11 cellular contexts compared by ENCODE assay signal in genomic region chr2:157418215-157418614, GRCh38. TPM values are rescaled to one million over a fixed set of nuclear protein-coding genes. Genes with fewer than 3 reads are reported as not detected.
DNase-seq lines count a peak whose midpoint lies in the region; ATAC-seq and TF ChIP-seq lines count a peak whose summit lies in the region.
"Had no signal": no experiment of that assay in that cellular context is flagged by ENCODE, and none has a peak within 500 bp of the region (broad histone marks: within the 10 kb centered on the region; RNA-seq: fewer than 3 reads in every experiment).

No MANE protein-coding gene starts in this region.

- H3K27ac ChIP-seq in CD8-positive, alpha-beta T cell (ENCODE audit: low read depth, low read length) = peak overlapping the region; percentile 66
- H3K27ac ChIP-seq: SK-N-MC had no signal

- H3K27me3 Mint-ChIP-seq in CD8-positive, alpha-beta T cell (ENCODE audit: low read depth) = no peaks in the 10 kb centered on the region
- H3K27me3 Mint-ChIP-seq in activated T-cell treated with anti-CD3 and anti-CD28 coated beads, Interleukin-2, amount 50 U/mL, for 4 hours (ENCODE audit: low read depth) = no peaks in the 10 kb centered on the region
- H3K27me3 Mint-ChIP-seq in naive B cell = no peaks in the 10 kb centered on the region
- H3K27me3 Mint-ChIP-seq in mesothelial cell of epicardium (ENCODE audit: low read depth) = peaks cover 4% of the 10 kb centered on the region

- H3K36me3 ChIP-seq in CD8-positive, alpha-beta T cell (ENCODE audit: insufficient read depth, low read length) = peaks cover 67% of the 10 kb centered on the region

- H3K4me3 ChIP-seq in CD8-positive, alpha-beta T cell (ENCODE audit: low read depth, low read length) = no peak overlapping the region
- H3K4me3 ChIP-seq: SK-N-MC had no signal

- peaks cover 7% of the 10 kb centered on the region for H3K9me3 Mint-ChIP-seq in CD8-positive, alpha-beta T cell
- H3K9me3 Mint-ChIP-seq in activated T-cell treated with anti-CD3 and anti-CD28 coated beads, Interleukin-2, amount 50 U/mL, for 4 hours = peaks cover 4% of the 10 kb centered on the region
- H3K9me3 Mint-ChIP-seq in naive B cell (peaks cover 0 to 6% (median 0%) of the 10 kb centered on the region in 7 donors), mesothelial cell of epicardium (peaks cover 5% of the 10 kb centered on the region)

- no peaks in the 10 kb centered on the region for H3K27me3 ChIP-seq in CD8-positive, alpha-beta T cell (ENCODE audit: insufficient read depth, low read length)

- H3K4me1 Mint-ChIP-seq in CD8-positive, alpha-beta T cell (ENCODE audit: low read depth) = peaks cover 84% of the 10 kb centered on the region
- H3K4me1 Mint-ChIP-seq in activated T-cell treated with anti-CD3 and anti-CD28 coated beads, Interleukin-2, amount 50 U/mL, for 4 hours (ENCODE audit: low read depth) = peaks cover 89% of the 10 kb centered on the region
- H3K4me1 Mint-ChIP-seq in naive B cell (peaks cover 57 to 83% (median 74%) of the 10 kb centered on the region in 3 donors), mesothelial cell of epicardium (no peaks in the 10 kb centered on the region)

- TF ChIP-seq CTCF in CD8-positive, alpha-beta T cell (IDR thresholded peaks at IDR 0.05) = no peak
- TF ChIP-seq CTCF in GM10266 (IDR thresholded peaks at IDR 0.05; ENCODE audit: control insufficient read depth, insufficient read depth, low read depth, missing control alignments) = no peak
- no peak for TF ChIP-seq CTCF in mesothelial cell of epicardium (IDR thresholded peaks at IDR 0.05; ENCODE audit: unreplicated experiment)

- peak in 2 of 7 experiments; percentile 40 to 52 for DNase-seq in CD8-positive, alpha-beta T cell
- DNase-seq in Kasumi-1 (lab: John Stamatoyannopoulos, UW) (peak; percentile 90 to 93), naive B cell (peak; percentile 71), GM10266 (ENCODE audit: extremely low spot score) (no peak), DMS114 treated with DMSO at 0.1 percent for 48 hours (lab: John Stamatoyannopoulos, UW; ENCODE audit: unreplicated experiment) (no peak), mesothelial cell of epicardium (ENCODE audit: low spot score in 2 of 2, unreplicated experiment in 2 of 2) (no peak)
- DNase-seq in activated T-cell treated with anti-CD3 and anti-CD28 coated beads, Interleukin-2, amount 50 U/mL, for 4 hours = no peak
- DNase-seq: NCI-H1105, NCI-H526 had no signal

- H3K4me1 ChIP-seq in CD8-positive, alpha-beta T cell (ENCODE audit: insufficient read depth, low read length) = peaks cover 87% of the 10 kb centered on the region

- ATAC-seq in CD8-positive, alpha-beta T cell = peak; percentile 52
- ATAC-seq in activated T-cell treated with anti-CD3 and anti-CD28 coated beads, Interleukin-2, amount 50 U/mL, for 4 hours = no peak
- ATAC-seq in naive B cell (ENCODE audit: low read depth in 2 of 2) = peak; percentile 48 to 52
- ATAC-seq in GM21786 (IDR thresholded peaks at IDR 0.05; ENCODE audit: unreplicated experiment) = no peak

- peak overlapping the region; percentile 71 for H3K4me3 Mint-ChIP-seq in CD8-positive, alpha-beta T cell
- peak overlapping the region; percentile 78 for H3K4me3 Mint-ChIP-seq in activated T-cell treated with anti-CD3 and anti-CD28 coated beads, Interleukin-2, amount 50 U/mL, for 4 hours
- H3K4me3 Mint-ChIP-seq in naive B cell = peak overlapping the region; percentile 62 to 89 (median 77)
- H3K4me3 Mint-ChIP-seq in mesothelial cell of epicardium = no peak overlapping the region

- H3K27ac Mint-ChIP-seq in CD8-positive, alpha-beta T cell = peak overlapping the region; percentile 97
- peak overlapping the region; percentile 95 to 99 (median 97) for H3K27ac Mint-ChIP-seq in naive B cell
- no peak overlapping the region for H3K27ac Mint-ChIP-seq in mesothelial cell of epicardium

- CTCF ChIA-PET in CD8-positive, alpha-beta T cell (lab: Charles Lee) = interaction anchor here (0.6 to 3.8 kb wide), 10 partner anchors 10 to 90 kb away, joined by 3 to 25 read pairs (median 5); no protein-coding TSS in a partner anchor

- POLR2A ChIA-PET in CD8-positive, alpha-beta T cell (lab: Charles Lee) = interaction anchor here (0.6 to 7.4 kb wide), 18 partner anchors 8 to 784 kb away, joined by 3 to 105 read pairs (median 5); partner anchors contain the start of gene CYTIP

- H3K9me3 ChIP-seq in CD8-positive, alpha-beta T cell (ENCODE audit: low read length) = no peaks in the 10 kb centered on the region

- intact Hi-C loops in CD8-positive, alpha-beta T cell (cut with DNase I, micrococcal nuclease) = loop anchor here (1.0 to 10.0 kb wide), 6 partner anchors 8 to 1083 kb away; partner anchors contain the start of gene NR4A2 (in 1 of the 2)

- H3K36me3 Mint-ChIP-seq in CD8-positive, alpha-beta T cell = peaks cover 84% of the 10 kb centered on the region
- peaks cover 74% of the 10 kb centered on the region for H3K36me3 Mint-ChIP-seq in activated T-cell treated with anti-CD3 and anti-CD28 coated beads, Interleukin-2, amount 50 U/mL, for 4 hours (ENCODE audit: insufficient read depth)
- H3K36me3 Mint-ChIP-seq in naive B cell (peaks cover 51 to 56% of the 10 kb centered on the region in 2 donors), mesothelial cell of epicardium (no peaks in the 10 kb centered on the region)

RNA-seq across cellular contexts. Expression of gene CYTIP, which starts 25.7 kb away (rescaled TPM):
- total RNA-seq in CD8-positive, alpha-beta T cell = 100 to 1,000 TPM; 425 to 430 TPM
- 100 to 1,000 TPM; 183 to 207 (median 195) TPM for total RNA-seq in activated T-cell treated with anti-CD3 and anti-CD28 coated beads, Interleukin-2, amount 50 U/mL, for 4 hours
- 100 to 1,000 TPM in 4 of 6 donors, 10 to 100 TPM in 2; 90.7 to 172 (median 121) TPM for polyA plus RNA-seq in naive B cell (ENCODE audit: low read depth in 6 of 6)
- 0.38 TPM in 1 of 3 replicates, not detected in the others for total RNA-seq in mesothelial cell of epicardium

Comparison
In these comparisons a context has a peak if more than half of its experiments do, and no peak if none do; other contexts are left out.
1. ATAC-seq: peak in CD8-positive, alpha-beta T cell (single experiment) and naive B cell (2 of 2); none in activated T-cell treated with anti-CD3 and anti-CD28 coated beads, Interleukin-2, amount 50 U/mL, for 4 hours (0 of 2) and GM21786 (single experiment).
2. DNase-seq: peak in Kasumi-1 (2 of 2) and naive B cell (single experiment); none in activated T-cell treated with anti-CD3 and anti-CD28 coated beads, Interleukin-2, amount 50 U/mL, for 4 hours (single experiment), GM10266 (single experiment), DMS114 treated with DMSO at 0.1 percent for 48 hours (single experiment) and mesothelial cell of epicardium (0 of 2).
3. RNA of gene CYTIP, which starts 25.7 kb away (total RNA-seq): 425 to 430 TPM in CD8-positive, alpha-beta T cell and 183 to 207 TPM in activated T-cell treated with anti-CD3 and anti-CD28 coated beads, Interleukin-2, amount 50 U/mL, for 4 hours; 0.38 TPM in mesothelial cell of epicardium; every median in the first group is over 100 times any median in the second.